Comparison of ENCODE assay signal across 23 cellular contexts in genomic region chr6:158413814-158414563, GRCh38.
A peak's percentile ranks its signal among the peaks of the same experiment; 100 is the strongest.
DNase-seq lines count a peak whose midpoint lies in the region; ATAC-seq and TF ChIP-seq lines count a peak whose summit lies in the region.
"Had no signal": no experiment of that assay in that cellular context is flagged by ENCODE, and none has a peak within 500 bp of the region (broad histone marks: within the 10 kb centered on the region; RNA-seq: fewer than 3 reads in every experiment).

No MANE protein-coding gene starts in this region.

- H3K27ac ChIP-seq in RWPE2 (ENCODE audit: poor library complexity, severe bottlenecking) = peak overlapping the region; percentile 83
- no peak overlapping the region for H3K27ac ChIP-seq in aorta (ENCODE audit: low read depth in 1 of 2, low read length in 2 of 2)
- H3K27ac ChIP-seq: RWPE1 had no signal

- H3K27ac Mint-ChIP-seq in Calu3 (ENCODE audit: unreplicated experiment) = peak overlapping the region; percentile 47
- no peak overlapping the region for H3K27ac Mint-ChIP-seq in endothelial cell (ENCODE audit: unreplicated experiment)
- peak overlapping the region; percentile 24 for H3K27ac Mint-ChIP-seq in progenitor cell of endocrine pancreas

- H3K27me3 ChIP-seq in RWPE2 (ENCODE audit: insufficient read depth, poor library complexity, severe bottlenecking) = no peaks in the 10 kb centered on the region
- H3K27me3 ChIP-seq in aorta (ENCODE audit: control insufficient read depth in 1 of 2, insufficient read depth in 2 of 2, low read length in 1 of 2) = no peaks in the 10 kb centered on the region

- H3K4me1 Mint-ChIP-seq in Calu3 (ENCODE audit: low read depth, unreplicated experiment) (peaks cover 57% of the 10 kb centered on the region), endothelial cell (ENCODE audit: unreplicated experiment) (peaks cover 21% of the 10 kb centered on the region), progenitor cell of endocrine pancreas (ENCODE audit: low read depth) (peaks cover 14% of the 10 kb centered on the region)

- intact Hi-C loops in Calu3 (cut with micrococcal nuclease; ENCODE audit: unreplicated experiment) (no loop called here), aorta (cut with DNase I) (no loop called here)

- H3K36me3 ChIP-seq in RWPE2 (ENCODE audit: low read depth) = peaks cover 24% of the 10 kb centered on the region
- H3K36me3 ChIP-seq in aorta (ENCODE audit: control insufficient read depth in 1 of 2, insufficient read depth in 2 of 2, low read length in 1 of 2) = peaks cover 0 to 4% of the 10 kb centered on the region in 2 donors

- WGBS in aorta, 2 donors = 93 to 96% methylated on average over 5 of the region's 5 CpGs

- H3K27me3 Mint-ChIP-seq in Calu3 (ENCODE audit: unreplicated experiment) (no peaks in the 10 kb centered on the region), endothelial cell (ENCODE audit: unreplicated experiment) (no peaks in the 10 kb centered on the region), progenitor cell of endocrine pancreas (no peaks in the 10 kb centered on the region)
- H3K27me3 Mint-ChIP-seq: IgD-negative memory B cell had no signal

- peaks cover 10% of the 10 kb centered on the region for H3K36me3 Mint-ChIP-seq in Calu3 (ENCODE audit: insufficient read depth, unreplicated experiment)
- peaks cover 19% of the 10 kb centered on the region for H3K36me3 Mint-ChIP-seq in endothelial cell (ENCODE audit: low read depth, unreplicated experiment)
- H3K36me3 Mint-ChIP-seq in progenitor cell of endocrine pancreas (ENCODE audit: insufficient read depth) = peaks cover 26% of the 10 kb centered on the region

- DNase-seq in Calu3 (no peak), RWPE2 (ENCODE audit: low spot score) (no peak), endothelial cell (ENCODE audit: low spot score) (no peak), progenitor cell of endocrine pancreas (ENCODE audit: low spot score, unreplicated experiment) (no peak), C1 segment of cervical spinal cord (lab: John Stamatoyannopoulos, UW) (no peak), aorta (no peak), kidney glomerular epithelial cell (lab: John Stamatoyannopoulos, UW) (no peak), NCI-H1105 treated with DMSO at 0.1 percent for 48 hours (lab: John Stamatoyannopoulos, UW) (no peak)
- DNase-seq: AML-193; DMS79; MV-4-11; NCI-H1694; NCI-H2081; NCI-H2171; NCI-H345; NCI-H524; NCI-H774; NK-92 treated with Interleukin-12 subunit alpha and Interleukin-12 subunit beta, amount 100 ng/mL, for 24 hours; SIG-M5 had no signal

- no peak for TF ChIP-seq CTCF in Calu3 (IDR thresholded peaks at IDR 0.05; ENCODE audit: unreplicated experiment)
- no peak for TF ChIP-seq CTCF in RWPE2 (IDR thresholded peaks at IDR 0.05; ENCODE audit: poor library complexity, severe bottlenecking)
- no peak for TF ChIP-seq CTCF in endothelial cell (IDR thresholded peaks at IDR 0.05; ENCODE audit: unreplicated experiment)
- TF ChIP-seq CTCF in progenitor cell of endocrine pancreas (IDR thresholded peaks at IDR 0.05; ENCODE audit: unreplicated experiment) = no peak

- H3K4me3 ChIP-seq in RWPE2 (ENCODE audit: severe bottlenecking) = no peak overlapping the region
- no peak overlapping the region for H3K4me3 ChIP-seq in aorta (ENCODE audit: low read length in 2 of 2)
- H3K4me3 ChIP-seq: HAP-1 had no signal

- H3K9me3 Mint-ChIP-seq in Calu3 (ENCODE audit: low read depth, unreplicated experiment) (no peaks in the 10 kb centered on the region), endothelial cell (ENCODE audit: unreplicated experiment) (no peaks in the 10 kb centered on the region), progenitor cell of endocrine pancreas (ENCODE audit: low read depth) (no peaks in the 10 kb centered on the region)
- H3K9me3 Mint-ChIP-seq: IgD-negative memory B cell had no signal

- no TSS peak for BruUV-seq in Calu3 (replicated peaks; lab: Mats Ljungman, UMichigan)

- H3K4me3 Mint-ChIP-seq in Calu3 (ENCODE audit: low read depth, unreplicated experiment) (no peak overlapping the region), endothelial cell (ENCODE audit: unreplicated experiment) (peak overlapping the region; percentile 22), progenitor cell of endocrine pancreas (ENCODE audit: low read depth) (no peak overlapping the region)
- H3K4me3 Mint-ChIP-seq: CD14-positive monocyte had no signal

- H3K9me3 ChIP-seq in RWPE2 (ENCODE audit: severe bottlenecking) (no peaks in the 10 kb centered on the region), aorta (ENCODE audit: control insufficient read depth, low read length) (no peaks in the 10 kb centered on the region)
- H3K9me3 ChIP-seq: HAP-1 had no signal

- CTCF ChIA-PET in Calu3 (lab: Charles Lee) = no interaction called here

- ATAC-seq in RWPE2 (ENCODE audit: low read depth) (no peak), aorta (ENCODE audit: low FRiP score) (no peak)

- H3K4me1 ChIP-seq in RWPE2 (ENCODE audit: insufficient read depth, poor library complexity, severe bottlenecking) = peaks cover 50% of the 10 kb centered on the region
- peaks cover 0 to 2% of the 10 kb centered on the region in 2 donors for H3K4me1 ChIP-seq in aorta (ENCODE audit: control insufficient read depth in 1 of 2, insufficient read depth in 2 of 2, low read length in 2 of 2)
- H3K4me1 ChIP-seq: HAP-1 had no signal
